In the genomic region with DNA sequence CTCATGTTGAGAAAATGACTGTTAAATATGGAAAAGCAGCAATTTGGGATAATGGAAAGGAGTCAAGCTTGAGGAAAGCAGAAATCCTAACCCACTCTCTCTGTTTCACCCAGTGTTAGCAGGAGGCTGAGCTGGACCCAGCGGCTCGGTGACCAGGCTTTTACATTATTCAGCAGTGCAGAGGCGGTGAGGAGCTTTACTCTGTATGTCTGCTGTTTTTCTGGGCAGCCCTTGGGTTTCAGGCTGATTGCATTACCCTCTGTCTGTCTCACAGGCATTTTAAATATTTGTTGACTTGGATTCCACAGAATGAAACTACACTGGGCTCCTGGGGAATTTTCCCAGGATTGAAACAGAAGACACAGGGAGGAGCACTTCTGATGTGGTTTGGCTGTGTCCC, we compare ENCODE assay signal across 26 cellular contexts.
"Had no signal": no experiment of that assay in that cellular context is flagged by ENCODE, and none has a peak within 500 bp of the region (broad histone marks: within the 10 kb centered on the region; RNA-seq: fewer than 3 reads in every experiment).

No MANE protein-coding gene starts in this region.

- H3K4me1 Mint-ChIP-seq: activated CD4-positive, alpha-beta T cell treated with anti-CD3 and anti-CD28 coated beads, Interleukin-2, amount 10 ng/mL, durations not matched to agents 7 days and 5 days; activated T-helper 17 cell treated with anti-CD3 and anti-CD28 coated beads, Interleukin-2, amount 50 U/mL, for 72 hours had no signal

- H3K27ac Mint-ChIP-seq: activated CD4-positive, alpha-beta memory T cell treated with anti-CD3 and anti-CD28 coated beads for 36 hours; activated CD4-positive, alpha-beta T cell treated with anti-CD3 and anti-CD28 coated beads, Interleukin-2, amount 10 ng/mL, durations not matched to agents 7 days and 5 days; activated naive CD4-positive, alpha-beta T cell treated with anti-CD3 and anti-CD28 coated beads for 36 hours; activated naive CD8-positive, alpha-beta T cell; activated T-helper 17 cell treated with anti-CD3 and anti-CD28 coated beads, Interleukin-2, amount 50 U/mL, for 72 hours; T-helper 17 cell had no signal

- ATAC-seq: activated T-helper 17 cell treated with anti-CD3 and anti-CD28 coated beads, Interleukin-2, amount 50 U/mL, for 72 hours; Panc1; T-helper 17 cell had no signal

- DNase-seq: activated CD4-positive, alpha-beta memory T cell treated with anti-CD3 and anti-CD28 coated beads for 36 hours; activated CD4-positive, alpha-beta T cell treated with anti-CD3 and anti-CD28 coated beads, Interleukin-2, amount 10 ng/mL, durations not matched to agents 7 days and 5 days; activated CD4-positive, CD25-positive, alpha-beta regulatory T cell; activated gamma-delta T cell; activated naive CD4-positive, alpha-beta T cell treated with anti-CD3 and anti-CD28 coated beads for 36 hours; activated T-cell treated with anti-CD3 and anti-CD28 coated beads for 4 hours; activated T-cell treated with anti-CD3 and anti-CD28 coated beads, Interleukin-2, amount 50 U/mL, for 48 hours; amygdala; central memory CD4-positive, alpha-beta T cell; MG63; MV-4-11; NCI-H1105; NCI-H1436; NCI-H1694 treated with DMSO at 0.1 percent for 48 hours; NCI-H2029 treated with DMSO at 0.1 percent for 48 hours; NCI-H345; NCI-H510A; NCI-H526 treated with DMSO at 0.1 percent for 48 hours; NK-92 treated with Interleukin-12 subunit alpha and Interleukin-12 subunit beta, amount 100 ng/mL, for 24 hours; OCI-M1; SHP77 treated with DMSO at 0.1 percent for 48 hours; T-helper 17 cell; T-helper 9 cell had no signal

- H3K27me3 ChIP-seq: MG63 had no signal

- H3K36me3 Mint-ChIP-seq: activated CD4-positive, alpha-beta memory T cell treated with anti-CD3 and anti-CD28 coated beads for 36 hours; activated naive CD8-positive, alpha-beta T cell had no signal

- H3K4me3 Mint-ChIP-seq: activated CD4-positive, alpha-beta memory T cell treated with anti-CD3 and anti-CD28 coated beads for 36 hours; activated CD4-positive, alpha-beta T cell treated with anti-CD3 and anti-CD28 coated beads, Interleukin-2, amount 10 ng/mL, durations not matched to agents 7 days and 5 days; activated naive CD4-positive, alpha-beta T cell treated with anti-CD3 and anti-CD28 coated beads for 36 hours; activated naive CD8-positive, alpha-beta T cell; activated T-helper 17 cell treated with anti-CD3 and anti-CD28 coated beads, Interleukin-2, amount 50 U/mL, for 72 hours; T-helper 17 cell had no signal

- H3K9me3 Mint-ChIP-seq: activated CD4-positive, alpha-beta memory T cell treated with anti-CD3 and anti-CD28 coated beads for 36 hours; activated CD4-positive, alpha-beta T cell treated with anti-CD3 and anti-CD28 coated beads, Interleukin-2, amount 10 ng/mL, durations not matched to agents 7 days and 5 days; activated naive CD4-positive, alpha-beta T cell treated with anti-CD3 and anti-CD28 coated beads for 36 hours; activated T-helper 17 cell treated with anti-CD3 and anti-CD28 coated beads, Interleukin-2, amount 50 U/mL, for 72 hours had no signal

- H3K36me3 ChIP-seq: MG63 had no signal

- H3K4me3 ChIP-seq: MG63 had no signal
